ENCODE assay signal across 14 cellular contexts in the genomic region with DNA sequence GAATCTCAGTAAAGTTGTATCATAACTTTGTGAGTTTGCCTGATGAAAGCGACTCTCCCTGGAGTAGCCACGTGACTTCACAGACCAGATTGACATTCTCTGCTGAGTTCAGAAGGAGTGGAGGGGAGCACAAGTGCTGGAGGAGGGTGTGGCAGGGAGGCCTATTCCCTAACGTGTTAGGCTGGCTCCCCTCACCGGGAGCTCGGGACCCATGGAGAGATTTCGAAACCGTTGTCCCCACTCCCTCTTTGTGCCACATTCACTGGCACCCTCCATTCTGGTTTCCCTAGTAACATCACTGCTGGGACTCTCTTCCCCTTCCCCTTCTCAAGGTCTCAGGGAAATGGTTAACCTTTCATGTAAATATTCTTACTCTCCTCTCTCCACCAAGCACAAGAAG.
"Had no signal": no experiment of that assay in that cellular context is flagged by ENCODE, and none has a peak within 500 bp of the region (broad histone marks: within the 10 kb centered on the region; RNA-seq: fewer than 3 reads in every experiment).

No MANE protein-coding gene starts in this region.

- ATAC-seq: foreskin keratinocyte had no signal

- H3K4me3 ChIP-seq: breast epithelium, right atrium auricular region, tibial nerve had no signal

- H3K27me3 Mint-ChIP-seq: dendritic cell treated with granulocyte-macrophage colony-stimulating factor and Interleukin-4, amounts not matched to agents 40 ng/mL and 50 ng/mL, for 4 days; naive B cell had no signal

- H3K4me1 Mint-ChIP-seq: naive B cell had no signal

- H3K4me3 Mint-ChIP-seq: dendritic cell treated with granulocyte-macrophage colony-stimulating factor and Interleukin-4, amounts not matched to agents 40 ng/mL and 50 ng/mL, for 4 days; naive B cell had no signal

- H3K9me3 Mint-ChIP-seq: dendritic cell treated with granulocyte-macrophage colony-stimulating factor and Interleukin-4, amounts not matched to agents 40 ng/mL and 50 ng/mL, for 4 days; naive B cell had no signal

- H3K4me1 ChIP-seq: breast epithelium, right atrium auricular region had no signal

- H3K27ac ChIP-seq: breast epithelium, foreskin keratinocyte, right atrium auricular region, tibial nerve had no signal

- H3K36me3 ChIP-seq: breast epithelium had no signal

- H3K27me3 ChIP-seq: breast epithelium, foreskin keratinocyte, right atrium auricular region, tibial nerve had no signal

- DNase-seq: activated CD4-positive, alpha-beta T cell treated with anti-CD3 and anti-CD28 coated beads, Interleukin-2, amount 50 U/mL, for 1 hour; activated CD8-positive, alpha-beta memory T cell treated with anti-CD3 and anti-CD28 coated beads for 24 hours; anterior cingulate cortex; effector memory CD4-positive, alpha-beta T cell; foreskin keratinocyte; naive B cell; nucleus accumbens; stimulated activated CD4-positive, alpha-beta T cell treated with anti-CD3 and anti-CD28 coated beads, Interleukin-4, amount 100 ng/mL, for 1 hour; stimulated activated naive CD4-positive, alpha-beta T cell treated with Interleukin-2 at 50 U/mL for 16 hours; substantia nigra had no signal

- H3K9me3 ChIP-seq: breast epithelium, right atrium auricular region, tibial nerve had no signal

- H3K27ac Mint-ChIP-seq: dendritic cell treated with granulocyte-macrophage colony-stimulating factor and Interleukin-4, amounts not matched to agents 40 ng/mL and 50 ng/mL, for 4 days; naive B cell had no signal
